In genomic region chr7:46257766-46258448, GRCh38 we compare ENCODE assay signal across 16 cellular contexts.
DNase-seq lines count a peak whose midpoint lies in the region; ATAC-seq, FAIRE-seq and TF ChIP-seq lines count a peak whose summit lies in the region.
"Had no signal": no experiment of that assay in that cellular context is flagged by ENCODE, and none has a peak within 500 bp of the region (broad histone marks: within the 10 kb centered on the region; RNA-seq: fewer than 3 reads in every experiment).

No MANE protein-coding gene starts in this region.

- no peak for TF ChIP-seq EP300 in A549 (IDR thresholded peaks at IDR 0.05)

- 7% methylated on average over 3 of the region's 3 CpGs for WGBS in A549 (ENCODE audit: missing lambda C conversion rate)

- no peak overlapping the region for H3K9ac ChIP-seq in MM.1S (ENCODE audit: low read length)

- H3K36me3 Mint-ChIP-seq in immature natural killer cell, result no peaks in the 10 kb centered on the region

- H3K4me2 ChIP-seq in A549 (peak overlapping the region; percentile 64), MM.1S (ENCODE audit: low read depth, low read length) (no peak overlapping the region)

- FAIRE-seq in A549 (lab: Jason Lieb, UNC), result peak; percentile 90
- FAIRE-seq: HepG2 had no signal

- no peaks in the 10 kb centered on the region for H3F3A ChIP-seq in MM.1S (ENCODE audit: insufficient read depth, low read length)

- H3K9me3 Mint-ChIP-seq in immature natural killer cell, result peaks cover 9 to 37% (median 25%) of the 10 kb centered on the region in 6 donors

- H4K20me1 ChIP-seq in MM.1S (ENCODE audit: insufficient read depth, low read length), result no peaks in the 10 kb centered on the region

- H3K4me3 ChIP-seq in A549 (no peak overlapping the region), HFF-Myc (replicated peaks; ENCODE audit: low read depth, low read length) (no peak overlapping the region), MM.1S (ENCODE audit: low read length) (no peak overlapping the region)

- peaks cover 0 to 6% (median 1%) of the 10 kb centered on the region in 3 donors for H3K27me3 Mint-ChIP-seq in immature natural killer cell (ENCODE audit: low read depth in 3 of 3)
- H3K27me3 Mint-ChIP-seq: B cell; stimulated activated naive CD8-positive, alpha-beta T cell treated with anti-CD3 and anti-CD28 coated beads, Interleukin-15, Interleukin-2, amounts not matched to agents 100 ng/mL and 50 ng/mL, for 24 hours had no signal

- no peaks in the 10 kb centered on the region for H3K79me2 ChIP-seq in MM.1S (ENCODE audit: low read length)

- CTCF ChIA-PET in A549 (lab: Yijun Ruan, JAX), result interaction anchor here (1.5 to 2.9 kb wide), 2 partner anchors 335 to 336 kb away, joined by 3 to 11 read pairs; partner anchors contain the start of gene IGFBP3

- no peaks in the 10 kb centered on the region for H3K36me3 ChIP-seq in MM.1S (replicated peaks; ENCODE audit: insufficient read depth, low read length)

- H3K27ac ChIP-seq in A549 (peak overlapping the region; percentile 67 to 88), MM.1S (ENCODE audit: low read length) (no peak overlapping the region)

- H2AFZ ChIP-seq in MM.1S (ENCODE audit: low read length), result no peak overlapping the region

- POLR2A ChIA-PET in A549 (lab: Yijun Ruan, JAX), result no interaction called here

- TF ChIP-seq RAD21 in A549 (conservative IDR thresholded peaks at IDR 0.05 in 1 of 2, IDR thresholded peaks at IDR 0.05 in 1 of 2), result no peak

- no peak for TF ChIP-seq POLR2A in A549 (IDR thresholded peaks at IDR 0.05; ENCODE audit: low read length)

- H3K27me3 ChIP-seq in MM.1S (replicated peaks; ENCODE audit: insufficient read depth, low read length), result no peaks in the 10 kb centered on the region

- no peak overlapping the region for H3K27ac Mint-ChIP-seq in immature natural killer cell
- H3K27ac Mint-ChIP-seq: B cell; natural killer cell; stimulated activated naive CD8-positive, alpha-beta T cell treated with anti-CD3 and anti-CD28 coated beads, Interleukin-15, Interleukin-2, amounts not matched to agents 100 ng/mL and 50 ng/mL, for 24 hours had no signal

- ATAC-seq in A549 (peak; percentile 81 to 90), SK-N-SH treated with all-trans-retinoic acid at 6 μM for 48 hours (peak; percentile 90)
- ATAC-seq: HepG2, natural killer cell had no signal

- DNase-seq in A549 (ENCODE audit: low read depth in 1 of 2, low spot score in 1 of 2), result peak; percentile 15 to 72
- peak; percentile 43 for DNase-seq in HFF-Myc (ENCODE audit: extremely low read depth, low read depth)
- peak; percentile 59 for DNase-seq in fibroblast of the conjunctiva (ENCODE audit: low read depth)
- DNase-seq in immature natural killer cell, result no peak
- no peak for DNase-seq in MM.1S
- DNase-seq in NCI-H2227 (lab: John Stamatoyannopoulos, UW; ENCODE audit: unreplicated experiment), result no peak
- DNase-seq in activated CD4-positive, CD25-positive, alpha-beta regulatory T cell (lab: John Stamatoyannopoulos, UW), result no peak
- DNase-seq: activated CD4-positive, alpha-beta T cell treated with anti-CD3 and anti-CD28 coated beads for 4 hours; activated effector memory CD4-positive, alpha-beta T cell treated with anti-CD3 and anti-CD28 coated beads, Interleukin-2, amount 50 U/mL, for 16 hours; natural killer cell; NCI-H2107; SIG-M5 had no signal

- H3K4me1 Mint-ChIP-seq in immature natural killer cell, result no peaks in the 10 kb centered on the region
- H3K4me1 Mint-ChIP-seq: B cell, natural killer cell had no signal

- no peaks in the 10 kb centered on the region for H3K9me3 ChIP-seq in A549
- no peaks in the 10 kb centered on the region for H3K9me3 ChIP-seq in MM.1S (replicated peaks; ENCODE audit: insufficient read depth, low read length)

- H3K4me1 ChIP-seq in A549 (peaks cover 42% of the 10 kb centered on the region), MM.1S (ENCODE audit: low read length) (0 out of 2 replicates have a peak, but pooled peaks cover 3% of the 10 kb centered on the region)

- TF ChIP-seq CTCF in A549 (IDR thresholded peaks at IDR 0.05) (no peak), HFF-Myc (IDR thresholded peaks at IDR 0.05; ENCODE audit: low read depth, low read length, missing control alignments) (no peak), MM.1S (IDR thresholded peaks at IDR 0.05; ENCODE audit: low read length) (no peak)

- no peaks in the 10 kb centered on the region for H3K9me2 ChIP-seq in MM.1S (replicated peaks; ENCODE audit: insufficient read depth, low read length)

- no peak overlapping the region for H3K4me3 Mint-ChIP-seq in immature natural killer cell
- H3K4me3 Mint-ChIP-seq: B cell; natural killer cell; stimulated activated naive CD8-positive, alpha-beta T cell treated with anti-CD3 and anti-CD28 coated beads, Interleukin-15, Interleukin-2, amounts not matched to agents 100 ng/mL and 50 ng/mL, for 24 hours had no signal

TF ChIP-seq in A549, 52 proteins besides CTCF, POLR2A, EP300 and RAD21 (continues in another document):
- TF ChIP-seq HES2 (IDR thresholded peaks at IDR 0.05) (no peak), FOSL2 (IDR thresholded peaks at IDR 0.05) (0 out of 2 replicates have a peak, but pooled peaks have one; percentile 55), FOSL2 (CRISPR knock-in tag; IDR thresholded peaks at IDR 0.05) (peak; percentile 78), JUN (IDR thresholded peaks at IDR 0.05) (0 out of 5 replicates have a peak, but pooled peaks of 1 of the 2 experiments have one; percentile 17), HOXB13 (CRISPR knock-in tag; IDR thresholded peaks at IDR 0.05; ENCODE audit: low read depth) (no peak), RFX5 (IDR thresholded peaks at IDR 0.05) (no peak), TP53 (CRISPR knock-in tag; IDR thresholded peaks at IDR 0.05) (no peak), TFCP2L1 (CRISPR knock-in tag; IDR thresholded peaks at IDR 0.05) (no peak), RCOR1 (IDR thresholded peaks at IDR 0.05; ENCODE audit: low read depth, low read length) (no peak), ELK1 (IDR thresholded peaks at IDR 0.05; ENCODE audit: low read depth, low read length) (no peak)

TF ChIP-seq in SK-N-SH treated with all-trans-retinoic acid at 6 μM for 48 hours, 23 proteins besides CTCF, POLR2A, EP300 and RAD21 (continues in another document):
- TF ChIP-seq PPARA (CRISPR knock-in tag; IDR thresholded peaks at IDR 0.05; ENCODE audit: borderline replicate concordance), result no peak
- peak; percentile 97 for TF ChIP-seq ISL1 (CRISPR knock-in tag; IDR thresholded peaks at IDR 0.05)
- TF ChIP-seq PATZ1 (CRISPR knock-in tag; IDR thresholded peaks at IDR 0.05; ENCODE audit: borderline replicate concordance), result 0 out of 2 replicates have a peak, but pooled peaks have one; percentile 50
- TF ChIP-seq POU6F1 (CRISPR knock-in tag; IDR thresholded peaks at IDR 0.05; ENCODE audit: borderline replicate concordance, low read depth), result peak; percentile 87; the same call in 1 of the 2 replicates
- TF ChIP-seq ZFP3 (CRISPR knock-in tag; IDR thresholded peaks at IDR 0.05), result no peak
- TF ChIP-seq TOX (CRISPR knock-in tag; IDR thresholded peaks at IDR 0.05; ENCODE audit: borderline replicate concordance), result peak; percentile 95
- no peak for TF ChIP-seq CSDC2 (CRISPR knock-in tag; IDR thresholded peaks at IDR 0.05)
- no peak for TF ChIP-seq RARB (CRISPR knock-in tag; IDR thresholded peaks at IDR 0.05)
- TF ChIP-seq ZNF8 (CRISPR knock-in tag; IDR thresholded peaks at IDR 0.05), result peak; percentile 29; the same call in 1 of the 2 replicates
- no peak for TF ChIP-seq ZNF565 (CRISPR knock-in tag; conservative IDR thresholded peaks at IDR 0.05; ENCODE audit: low read depth)
- peak; percentile 96 for TF ChIP-seq ZC3H10 (CRISPR knock-in tag; IDR thresholded peaks at IDR 0.05)
- TF ChIP-seq CREB5 (CRISPR knock-in tag; IDR thresholded peaks at IDR 0.05; ENCODE audit: low read depth), result peak; percentile 99
- TF ChIP-seq ARNTL (CRISPR knock-in tag; IDR thresholded peaks at IDR 0.05; ENCODE audit: borderline replicate concordance, low read depth), result no peak
- no peak for TF ChIP-seq ZNF70 (CRISPR knock-in tag; IDR thresholded peaks at IDR 0.05)
- TF ChIP-seq SNAI2 (CRISPR knock-in tag; IDR thresholded peaks at IDR 0.05), result no peak

Comparison
In these comparisons a context has a peak if more than half of its experiments do, and no peak if none do; other contexts are left out.
1. DNase-seq: peak in A549 (2 of 2), HFF-Myc (single experiment) and fibroblast of the conjunctiva (single experiment); none in immature natural killer cell (0 of 3), MM.1S (single experiment), NCI-H2227 (single experiment) and activated CD4-positive, CD25-positive, alpha-beta regulatory T cell (0 of 4).